1 cellular context compared by ENCODE assay signal in the genomic region with DNA sequence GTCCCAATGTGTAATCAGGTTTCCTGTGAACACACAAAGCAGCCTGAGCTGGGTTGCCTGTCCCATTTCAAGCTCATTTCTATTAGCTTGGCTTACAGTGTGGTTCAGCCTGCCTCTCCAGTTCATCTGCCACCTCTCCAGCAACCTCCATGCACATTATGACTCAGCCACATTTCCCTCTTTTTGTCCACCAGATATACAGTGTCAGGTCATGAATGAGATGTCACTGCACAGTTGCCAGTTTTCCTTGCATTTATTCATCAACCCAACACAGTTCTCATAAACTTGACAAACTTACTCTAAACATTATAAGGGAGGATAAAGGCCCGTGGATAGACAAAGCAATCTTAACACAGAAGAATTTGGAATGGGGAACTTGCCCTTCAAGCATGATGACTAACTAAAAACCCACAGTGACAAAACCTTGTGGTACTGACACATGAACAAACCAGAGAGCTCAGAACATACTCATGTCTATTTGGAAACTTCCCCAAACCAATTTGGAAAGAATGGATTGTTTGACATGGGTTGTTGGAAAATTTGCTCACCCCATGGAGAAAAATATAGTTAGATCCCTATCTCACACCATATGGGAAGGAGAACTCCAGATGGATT.
TF ChIP-seq lines count a peak whose summit lies in the region.

No MANE protein-coding gene starts in this region.

TF ChIP-seq in K562, 482 proteins besides CTCF, POLR2A, EP300 and RAD21 (continued from another document):
- TF ChIP-seq, protein P1, sequence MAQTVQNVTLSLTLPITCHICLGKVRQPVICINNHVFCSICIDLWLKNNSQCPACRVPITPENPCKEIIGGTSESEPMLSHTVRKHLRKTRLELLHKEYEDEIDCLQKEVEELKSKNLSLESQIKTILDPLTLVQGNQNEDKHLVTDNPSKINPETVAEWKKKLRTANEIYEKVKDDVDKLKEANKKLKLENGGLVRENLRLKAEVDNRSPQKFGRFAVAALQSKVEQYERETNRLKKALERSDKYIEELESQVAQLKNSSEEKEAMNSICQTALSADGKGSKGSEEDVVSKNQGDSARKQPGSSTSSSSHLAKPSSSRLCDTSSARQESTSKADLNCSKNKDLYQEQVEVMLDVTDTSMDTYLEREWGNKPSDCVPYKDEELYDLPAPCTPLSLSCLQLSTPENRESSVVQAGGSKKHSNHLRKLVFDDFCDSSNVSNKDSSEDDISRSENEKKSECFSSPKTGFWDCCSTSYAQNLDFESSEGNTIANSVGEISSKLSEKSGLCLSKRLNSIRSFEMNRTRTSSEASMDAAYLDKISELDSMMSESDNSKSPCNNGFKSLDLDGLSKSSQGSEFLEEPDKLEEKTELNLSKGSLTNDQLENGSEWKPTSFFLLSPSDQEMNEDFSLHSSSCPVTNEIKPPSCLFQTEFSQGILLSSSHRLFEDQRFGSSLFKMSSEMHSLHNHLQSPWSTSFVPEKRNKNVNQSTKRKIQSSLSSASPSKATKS (CRISPR knock-in tag; IDR thresholded peaks at IDR 0.05): no peak
- no peak for TF ChIP-seq HDAC1 (IDR thresholded peaks at IDR 0.05)
- TF ChIP-seq, protein P2, sequence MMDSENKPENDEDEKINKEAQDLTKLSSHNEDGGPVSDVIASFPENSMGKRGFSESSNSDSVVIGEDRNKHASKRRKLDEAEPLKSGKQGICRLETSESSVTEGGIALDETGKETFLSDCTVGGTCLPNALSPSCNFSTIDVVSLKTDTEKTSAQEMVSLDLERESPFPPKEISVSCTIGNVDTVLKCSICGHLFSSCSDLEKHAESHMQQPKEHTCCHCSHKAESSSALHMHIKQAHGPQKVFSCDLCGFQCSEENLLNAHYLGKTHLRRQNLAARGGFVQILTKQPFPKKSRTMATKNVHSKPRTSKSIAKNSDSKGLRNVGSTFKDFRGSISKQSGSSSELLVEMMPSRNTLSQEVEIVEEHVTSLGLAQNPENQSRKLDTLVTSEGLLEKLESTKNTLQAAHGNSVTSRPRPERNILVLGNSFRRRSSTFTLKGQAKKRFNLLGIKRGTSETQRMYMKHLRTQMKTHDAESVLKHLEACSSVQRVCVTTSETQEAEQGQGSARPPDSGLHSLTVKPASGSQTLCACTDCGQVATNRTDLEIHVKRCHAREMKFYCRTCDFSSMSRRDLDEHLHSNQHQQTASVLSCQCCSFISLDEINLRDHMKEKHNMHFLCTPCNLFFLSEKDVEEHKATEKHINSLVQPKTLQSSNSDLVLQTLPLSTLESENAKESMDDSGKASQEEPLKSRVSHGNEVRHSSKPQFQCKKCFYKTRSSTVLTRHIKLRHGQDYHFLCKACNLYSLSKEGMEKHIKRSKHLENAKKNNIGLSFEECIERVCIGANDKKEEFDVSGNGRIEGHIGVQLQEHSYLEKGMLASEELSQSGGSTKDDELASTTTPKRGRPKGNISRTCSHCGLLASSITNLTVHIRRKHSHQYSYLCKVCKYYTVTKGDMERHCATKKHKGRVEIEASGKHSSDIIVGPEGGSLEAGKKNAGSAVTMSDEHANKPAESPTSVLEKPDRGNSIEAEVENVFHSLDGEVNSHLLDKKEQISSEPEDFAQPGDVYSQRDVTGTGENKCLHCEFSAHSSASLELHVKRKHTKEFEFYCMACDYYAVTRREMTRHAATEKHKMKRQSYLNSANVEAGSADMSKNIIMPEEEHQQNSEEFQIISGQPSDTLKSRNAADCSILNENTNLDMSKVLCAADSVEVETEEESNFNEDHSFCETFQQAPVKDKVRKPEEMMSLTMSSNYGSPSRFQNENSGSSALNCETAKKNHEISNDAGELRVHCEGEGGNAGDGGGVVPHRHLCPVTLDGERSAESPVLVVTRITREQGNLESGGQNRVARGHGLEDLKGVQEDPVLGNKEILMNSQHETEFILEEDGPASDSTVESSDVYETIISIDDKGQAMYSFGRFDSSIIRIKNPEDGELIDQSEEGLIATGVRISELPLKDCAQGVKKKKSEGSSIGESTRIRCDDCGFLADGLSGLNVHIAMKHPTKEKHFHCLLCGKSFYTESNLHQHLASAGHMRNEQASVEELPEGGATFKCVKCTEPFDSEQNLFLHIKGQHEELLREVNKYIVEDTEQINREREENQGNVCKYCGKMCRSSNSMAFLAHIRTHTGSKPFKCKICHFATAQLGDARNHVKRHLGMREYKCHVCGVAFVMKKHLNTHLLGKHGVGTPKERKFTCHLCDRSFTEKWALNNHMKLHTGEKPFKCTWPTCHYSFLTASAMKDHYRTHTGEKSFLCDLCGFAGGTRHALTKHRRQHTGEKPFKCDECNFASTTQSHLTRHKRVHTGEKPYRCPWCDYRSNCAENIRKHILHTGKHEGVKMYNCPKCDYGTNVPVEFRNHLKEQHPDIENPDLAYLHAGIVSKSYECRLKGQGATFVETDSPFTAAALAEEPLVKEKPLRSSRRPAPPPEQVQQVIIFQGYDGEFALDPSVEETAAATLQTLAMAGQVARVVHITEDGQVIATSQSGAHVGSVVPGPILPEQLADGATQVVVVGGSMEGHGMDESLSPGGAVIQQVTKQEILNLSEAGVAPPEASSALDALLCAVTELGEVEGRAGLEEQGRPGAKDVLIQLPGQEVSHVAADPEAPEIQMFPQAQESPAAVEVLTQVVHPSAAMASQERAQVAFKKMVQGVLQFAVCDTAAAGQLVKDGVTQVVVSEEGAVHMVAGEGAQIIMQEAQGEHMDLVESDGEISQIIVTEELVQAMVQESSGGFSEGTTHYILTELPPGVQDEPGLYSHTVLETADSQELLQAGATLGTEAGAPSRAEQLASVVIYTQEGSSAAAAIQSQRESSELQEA (IDR thresholded peaks at IDR 0.05; ENCODE audit: low read depth): no peak
